ENCODE assay signal across 26 cellular contexts in the genomic region with DNA sequence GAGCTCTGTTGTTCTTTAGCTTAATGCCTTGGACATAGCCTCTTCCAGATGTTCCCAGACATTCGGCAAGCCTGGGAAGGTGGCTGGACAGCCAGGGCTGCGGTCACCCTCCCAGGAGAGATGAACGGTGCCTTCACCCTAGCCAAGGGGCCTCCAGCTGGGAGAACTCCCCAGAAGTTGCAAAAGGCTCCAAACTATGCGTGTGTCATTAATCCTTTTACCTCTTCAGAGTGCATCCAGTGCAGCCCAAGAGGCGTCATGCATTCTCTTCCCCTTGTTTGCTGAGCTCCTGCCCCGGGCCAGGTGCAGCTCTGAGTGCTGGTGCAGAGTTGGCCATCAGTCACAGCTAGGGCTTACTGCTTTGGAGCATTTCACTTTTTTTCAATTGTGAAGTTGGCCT. TPM values are rescaled to one million over a fixed set of nuclear protein-coding genes. Genes with fewer than 3 reads are reported as not detected.
DNase-seq lines count a peak whose midpoint lies in the region; ATAC-seq and TF ChIP-seq lines count a peak whose summit lies in the region.
"Had no signal": no experiment of that assay in that cellular context is flagged by ENCODE, and none has a peak within 500 bp of the region (broad histone marks: within the 10 kb centered on the region; RNA-seq: fewer than 3 reads in every experiment).

No MANE protein-coding gene starts in this region.

- H3K27ac ChIP-seq in transverse colon: peak overlapping the region; percentile 44 to 89 (median 70)
- H3K27ac ChIP-seq: BLaER1, breast epithelium, neural progenitor cell, skin epidermis had no signal

- in situ Hi-C loops in transverse colon (cut with MboI; ENCODE audit: low pct_ligation_motif_present in 1 of 4, low pct_unique_long_range_greater_than_20kb in 1 of 4, low sequenced_read_pairs in 3 of 4): no loop called here

- 55 to 65% methylated on average over 2 to 6 of the region's 6 CpGs for WGBS in transverse colon (ENCODE audit: low coverage in 1 of 2), 2 donors

- peaks cover 4% of the 10 kb centered on the region for H3K4me1 ChIP-seq in iPS-15b (ENCODE audit: control insufficient read depth, insufficient read depth, low read length)
- H3K4me1 ChIP-seq in transverse colon: peaks cover 0 to 31% (median 15%) of the 10 kb centered on the region in 4 donors
- H3K4me1 ChIP-seq: BLaER1, breast epithelium had no signal

- no peak for TF ChIP-seq EP300 in transverse colon (IDR thresholded peaks at IDR 0.05; ENCODE audit: low read depth)

- H3K36me3 ChIP-seq in iPS-15b (ENCODE audit: control insufficient read depth, insufficient read depth, low read length) (peaks cover 5% of the 10 kb centered on the region), transverse colon (no peaks in the 10 kb centered on the region)
- H3K36me3 ChIP-seq: BLaER1, breast epithelium, neural progenitor cell had no signal

- H3K9me3 ChIP-seq in iPS-15b (ENCODE audit: control insufficient read depth, insufficient read depth, low read length): no peaks in the 10 kb centered on the region
- no peaks in the 10 kb centered on the region for H3K9me3 ChIP-seq in transverse colon
- H3K9me3 ChIP-seq: BLaER1, breast epithelium, SK-N-SH had no signal

- H3K9ac ChIP-seq in iPS-15b (ENCODE audit: low read depth, low read length): peak overlapping the region; percentile 16
- H3K9ac ChIP-seq: BLaER1, neural progenitor cell, SK-N-SH had no signal

- H3K4me3 ChIP-seq in iPS-15b (ENCODE audit: low read depth, low read length) (no peak overlapping the region), transverse colon (no peak overlapping the region)
- H3K4me3 ChIP-seq: BLaER1, breast epithelium, neural progenitor cell, skin epidermis had no signal

- intact Hi-C loops in transverse colon (cut with DNase I; ENCODE audit: low total_unique reads): no loop called here

- TF ChIP-seq POLR2A in transverse colon (IDR thresholded peaks at IDR 0.05): no peak

- ATAC-seq in GM18861 (IDR thresholded peaks at IDR 0.05; ENCODE audit: unreplicated experiment): no peak
- ATAC-seq: activated CD4-positive, alpha-beta T cell treated with anti-CD3 and anti-CD28 coated beads for 36 hours; effector memory CD8-positive, alpha-beta T cell; T-helper 17 cell had no signal

- H3K27me3 ChIP-seq in iPS-15b (ENCODE audit: control insufficient read depth, insufficient read depth, low read length) (no peaks in the 10 kb centered on the region), transverse colon (peaks cover 21% of the 10 kb centered on the region)
- H3K27me3 ChIP-seq: BLaER1, neural progenitor cell had no signal

- TF ChIP-seq CTCF in transverse colon (IDR thresholded peaks at IDR 0.05): no peak

- DNase-seq in activated effector memory CD4-positive, alpha-beta T cell treated with anti-CD3 and anti-CD28 coated beads, Interleukin-2, amount 50 U/mL, for 16 hours: peak; percentile 17
- no peak for DNase-seq in activated effector memory CD4-positive, alpha-beta T cell treated with Interleukin-2 at 50 U/mL for 16 hours
- DNase-seq in NCI-H1105 (lab: John Stamatoyannopoulos, UW) (peak; percentile 37), transverse colon (no peak), inferior parietal cortex (ENCODE audit: extremely low spot score) (no peak)
- DNase-seq: ACHN; activated CD4-positive, alpha-beta T cell treated with anti-CD3 and anti-CD28 coated beads for 36 hours; activated naive CD4-positive, alpha-beta T cell treated with anti-CD3 and anti-CD28 coated beads for 36 hours; activated T-cell treated with anti-CD3 and anti-CD28 coated beads, Interleukin-2, amount 50 U/mL, for 48 hours; amniotic stem cell; effector memory CD8-positive, alpha-beta T cell; foreskin melanocyte; hippocampal formation; NCI-H748 treated with DMSO at 0.1 percent for 48 hours; RPMI8226; SK-N-SH; stimulated activated CD4-positive, alpha-beta T cell treated with anti-CD3 and anti-CD28 coated beads, Interleukin-1b, Interleukin-23, amount 100 ng/mL, for 48 hours; T-helper 17 cell had no signal

RNA-seq across cellular contexts. Expression of gene HMCN2, which starts 22.8 kb away (rescaled TPM):
- total RNA-seq in transverse colon: 10 to 100 TPM in 3 of 4 donors, 1 to 10 TPM in 1; 7.8 to 40.0 (median 15.2) TPM
- total RNA-seq: activated CD8-positive, alpha-beta memory T cell treated with anti-CD3 and anti-CD28 coated beads for 36 hours; activated naive CD4-positive, alpha-beta T cell treated with anti-CD3 and anti-CD28 coated beads for 36 hours; kidney epithelial cell had no signal

Comparison
In these comparisons a context has a peak if more than half of its experiments do, and no peak if none do; other contexts are left out.
1. DNase-seq: peak in activated effector memory CD4-positive, alpha-beta T cell treated with anti-CD3 and anti-CD28 coated beads, Interleukin-2, amount 50 U/mL, for 16 hours (single experiment) and NCI-H1105 (single experiment); none in activated effector memory CD4-positive, alpha-beta T cell treated with Interleukin-2 at 50 U/mL for 16 hours (single experiment), transverse colon (single experiment) and inferior parietal cortex (single experiment).